Comparison of ENCODE assay signal across 11 cellular contexts in genomic region chr6:26232306-26232949, GRCh38.
DNase-seq lines count a peak whose midpoint lies in the region; ATAC-seq, FAIRE-seq and TF ChIP-seq lines count a peak whose summit lies in the region.
"Had no signal": no experiment of that assay in that cellular context is flagged by ENCODE, and none has a peak within 500 bp of the region (broad histone marks: within the 10 kb centered on the region; RNA-seq: fewer than 3 reads in every experiment).

No MANE protein-coding gene starts in this region.

- no peaks in the 10 kb centered on the region for H3K9me3 ChIP-seq in CD8-positive, alpha-beta T cell (ENCODE audit: low read length)
- H3K9me3 ChIP-seq in HUES6 (ENCODE audit: control insufficient read depth, insufficient read depth, low read depth, low read length) (no peaks in the 10 kb centered on the region), GM12878 (replicated peaks; ENCODE audit: control insufficient read depth, insufficient read depth, low read length) (no peaks in the 10 kb centered on the region)
- H3K9me3 ChIP-seq: adrenal gland had no signal

- no peak for DNase-seq in CD8-positive, alpha-beta T cell
- no peak for DNase-seq in GM12878 (ENCODE audit: low read depth, low spot score)
- DNase-seq in naive B cell: no peak
- DNase-seq in NCI-H1105 (lab: John Stamatoyannopoulos, UW): no peak
- DNase-seq in NCI-H1417 (lab: John Stamatoyannopoulos, UW): no peak
- DNase-seq in activated CD4-positive, alpha-beta T cell treated with anti-CD3 and anti-CD28 coated beads, Interleukin-2, amount 50 U/mL, for 4 hours: no peak
- DNase-seq: hypothalamus, NCI-H2081 had no signal

- H3K9me3 Mint-ChIP-seq in CD8-positive, alpha-beta T cell: no peaks in the 10 kb centered on the region
- H3K9me3 Mint-ChIP-seq in naive B cell: peaks cover 0 to 10% (median 2%) of the 10 kb centered on the region in 7 donors

- H3K4me2 ChIP-seq in GM12878 (ENCODE audit: control insufficient read depth, insufficient read depth): peak overlapping the region; percentile 89

- RAD21 ChIA-PET in GM12878 (lab: Charles Lee; ENCODE audit: unreplicated experiment): interaction anchor here (0.8 to 5.6 kb wide), 3 partner anchors 17 to 38 kb away, joined by 4 to 50 read pairs (median 13); a partner anchor contains a TSS

- TF ChIP-seq POLR2A in GM12878 (IDR thresholded peaks at IDR 0.05; ENCODE audit: low read depth, low read length): no peak

- no peaks in the 10 kb centered on the region for H3K27me3 ChIP-seq in CD8-positive, alpha-beta T cell (ENCODE audit: insufficient read depth, low read length)
- H3K27me3 ChIP-seq in HUES6 (ENCODE audit: control insufficient read depth, insufficient read depth, low read length) (no peaks in the 10 kb centered on the region), GM12878 (replicated peaks in 1 of 2; ENCODE audit: control insufficient read depth in 2 of 2, insufficient read depth in 2 of 2, low read length in 1 of 2) (no peaks in the 10 kb centered on the region)
- H3K27me3 ChIP-seq: adrenal gland had no signal

- no peaks in the 10 kb centered on the region for H3K27me3 Mint-ChIP-seq in CD8-positive, alpha-beta T cell (ENCODE audit: low read depth)
- H3K27me3 Mint-ChIP-seq in naive B cell: no peaks in the 10 kb centered on the region

- no TSS peak for BruUV-seq in GM12878 (replicated peaks; lab: Mats Ljungman, UMichigan)

- no peak for FAIRE-seq in GM12878 (lab: Jason Lieb, UNC)

- H3K4me1 ChIP-seq in CD8-positive, alpha-beta T cell (ENCODE audit: insufficient read depth, low read length): peaks cover 14% of the 10 kb centered on the region
- H3K4me1 ChIP-seq in HUES6 (ENCODE audit: control insufficient read depth, insufficient read depth, low read length): peaks cover 18% of the 10 kb centered on the region
- peaks cover 2% of the 10 kb centered on the region for H3K4me1 ChIP-seq in GM12878 (ENCODE audit: control insufficient read depth, insufficient read depth, low read length)

- peak overlapping the region; percentile 85 for H3K4me3 Mint-ChIP-seq in CD8-positive, alpha-beta T cell
- peak overlapping the region in 7 of 8 donors; percentile 91 to 100 (median 99) for H3K4me3 Mint-ChIP-seq in naive B cell

- ATAC-seq in CD8-positive, alpha-beta T cell: no peak
- no peak; the same call in 2 of the 3 replicates for ATAC-seq in GM12878
- no peak for ATAC-seq in naive B cell (ENCODE audit: low read depth in 2 of 2)
- no peak for ATAC-seq in GM21717 (IDR thresholded peaks at IDR 0.05; ENCODE audit: unreplicated experiment)

- intact Hi-C loops in CD8-positive, alpha-beta T cell (cut with DNase I, micrococcal nuclease): loop anchor here in 1 of 2 experiments (10.0 kb wide), 1 partner anchor 48 kb away; a partner anchor contains a TSS
- intact Hi-C loops in GM12878 (cut with micrococcal nuclease; ENCODE audit: unreplicated experiment): loop anchor here (10.0 kb wide), 1 partner anchor 1662 kb away; a partner anchor contains a TSS

- in situ Hi-C loops in GM12878 (cut with MboI): no loop called here

- POLR2A ChIA-PET in CD8-positive, alpha-beta T cell (lab: Charles Lee): interaction anchor here (0.9 to 7.2 kb wide), 17 partner anchors 8 to 1661 kb away, joined by 4 to 450 read pairs (median 63); a partner anchor contains a TSS
- POLR2A ChIA-PET in GM12878 (lab: Charles Lee): interaction anchor here (0.5 to 5.2 kb wide), 7 partner anchors 9 to 71 kb away, joined by 3 to 56 read pairs (median 6); a partner anchor contains a TSS

- peak overlapping the region; percentile 66 for H3K4me3 ChIP-seq in CD8-positive, alpha-beta T cell (ENCODE audit: low read depth, low read length)
- H3K4me3 ChIP-seq in HUES6 (ENCODE audit: low read depth, low read length) (peak overlapping the region; percentile 71), GM12878 (peak overlapping the region; percentile 83; the same call in 1 of the 2 replicates)

- peak overlapping the region; percentile 79 for H3K9ac ChIP-seq in HUES6 (ENCODE audit: low read length)
- peak overlapping the region; percentile 96; the same call in 1 of the 2 replicates for H3K9ac ChIP-seq in GM12878 (ENCODE audit: control insufficient read depth, insufficient read depth, low read length)

- no peak for TF ChIP-seq CTCF in CD8-positive, alpha-beta T cell (IDR thresholded peaks at IDR 0.05)
- no peak for TF ChIP-seq CTCF in GM12878 (IDR thresholded peaks at IDR 0.05 in 2 of 3, conservative IDR thresholded peaks at IDR 0.05 in 1 of 3; ENCODE audit: control insufficient read depth in 2 of 3, extremely low read depth in 1 of 3, insufficient read depth in 1 of 3, low read depth in 3 of 3, low read length in 3 of 3)

- peak overlapping the region; percentile 11 for H2AFZ ChIP-seq in GM12878 (ENCODE audit: control insufficient read depth, low read depth, low read length)

- H3K36me3 ChIP-seq in CD8-positive, alpha-beta T cell (ENCODE audit: insufficient read depth, low read length): no peaks in the 10 kb centered on the region
- H3K36me3 ChIP-seq in HUES6 (ENCODE audit: control insufficient read depth, insufficient read depth, low read length) (no peaks in the 10 kb centered on the region), GM12878 (ENCODE audit: control insufficient read depth in 2 of 2, insufficient read depth in 2 of 2, low read length in 1 of 2) (no peaks in the 10 kb centered on the region)
- H3K36me3 ChIP-seq: adrenal gland had no signal

- TF ChIP-seq EP300 in GM12878 (IDR thresholded peaks at IDR 0.05; ENCODE audit: borderline replicate concordance in 1 of 2, control insufficient read depth in 1 of 2, low read depth in 2 of 2, low read length in 2 of 2): no peak

- CTCF ChIA-PET in CD8-positive, alpha-beta T cell (lab: Charles Lee): interaction anchor here (0.9 to 1.3 kb wide), 2 partner anchors 28 to 49 kb away, joined by 3 read pairs; a partner anchor contains a TSS
- CTCF ChIA-PET in GM12878 (lab: Yijun Ruan, JAX): interaction anchor here (0.9 to 6.5 kb wide), 3 partner anchors 10 to 18 kb away, joined by 3 to 46 read pairs (median 4); a partner anchor contains a TSS

- peak overlapping the region; percentile 93 for H3K27ac Mint-ChIP-seq in CD8-positive, alpha-beta T cell
- peak overlapping the region; percentile 70 to 98 (median 91) for H3K27ac Mint-ChIP-seq in naive B cell

- WGBS in GM12878 (ENCODE audit: insufficient coverage, insufficient replicate concordance, low lambda C conversion rate, missing lambda C conversion rate): 26% methylated on average over 8 of the region's 8 CpGs

- peaks cover 5% of the 10 kb centered on the region for H3K36me3 Mint-ChIP-seq in CD8-positive, alpha-beta T cell
- no peaks in the 10 kb centered on the region for H3K36me3 Mint-ChIP-seq in naive B cell

- peak overlapping the region; percentile 92 for H3K27ac ChIP-seq in CD8-positive, alpha-beta T cell (ENCODE audit: low read depth, low read length)
- H3K27ac ChIP-seq in HUES6 (ENCODE audit: low read depth, low read length): peak overlapping the region; percentile 96
- peak overlapping the region; percentile 95 for H3K27ac ChIP-seq in GM12878 (ENCODE audit: control insufficient read depth, insufficient read depth)

- SMC1A ChIA-PET in GM12878 (lab: Charles Lee; ENCODE audit: uncharacterized antibody, unreplicated experiment): interaction anchor here (1.1 to 4.6 kb wide), 3 partner anchors 8 to 49 kb away, joined by 4 to 28 read pairs (median 18); a partner anchor contains a TSS

- no peaks in the 10 kb centered on the region for H4K20me1 ChIP-seq in GM12878 (ENCODE audit: control insufficient read depth, insufficient read depth)

- H3K79me2 ChIP-seq in GM12878 (ENCODE audit: control insufficient read depth, insufficient read depth, low read length): peaks cover 3% of the 10 kb centered on the region

- no peak for TF ChIP-seq RAD21 in GM12878 (IDR thresholded peaks at IDR 0.05; ENCODE audit: insufficient read depth, low read depth, low read length)

- H3K4me1 Mint-ChIP-seq in CD8-positive, alpha-beta T cell (ENCODE audit: low read depth): peaks cover 31% of the 10 kb centered on the region
- H3K4me1 Mint-ChIP-seq in naive B cell: peaks cover 9 to 25% (median 16%) of the 10 kb centered on the region in 3 donors

TF ChIP-seq in GM12878, 131 proteins besides CTCF, POLR2A, EP300 and RAD21 (continues in another document):
- TF ChIP-seq IKZF2 (IDR thresholded peaks at IDR 0.05): 0 out of 4 replicates have a peak, but pooled peaks have one; percentile 11 to 25
- TF ChIP-seq, protein P1, sequence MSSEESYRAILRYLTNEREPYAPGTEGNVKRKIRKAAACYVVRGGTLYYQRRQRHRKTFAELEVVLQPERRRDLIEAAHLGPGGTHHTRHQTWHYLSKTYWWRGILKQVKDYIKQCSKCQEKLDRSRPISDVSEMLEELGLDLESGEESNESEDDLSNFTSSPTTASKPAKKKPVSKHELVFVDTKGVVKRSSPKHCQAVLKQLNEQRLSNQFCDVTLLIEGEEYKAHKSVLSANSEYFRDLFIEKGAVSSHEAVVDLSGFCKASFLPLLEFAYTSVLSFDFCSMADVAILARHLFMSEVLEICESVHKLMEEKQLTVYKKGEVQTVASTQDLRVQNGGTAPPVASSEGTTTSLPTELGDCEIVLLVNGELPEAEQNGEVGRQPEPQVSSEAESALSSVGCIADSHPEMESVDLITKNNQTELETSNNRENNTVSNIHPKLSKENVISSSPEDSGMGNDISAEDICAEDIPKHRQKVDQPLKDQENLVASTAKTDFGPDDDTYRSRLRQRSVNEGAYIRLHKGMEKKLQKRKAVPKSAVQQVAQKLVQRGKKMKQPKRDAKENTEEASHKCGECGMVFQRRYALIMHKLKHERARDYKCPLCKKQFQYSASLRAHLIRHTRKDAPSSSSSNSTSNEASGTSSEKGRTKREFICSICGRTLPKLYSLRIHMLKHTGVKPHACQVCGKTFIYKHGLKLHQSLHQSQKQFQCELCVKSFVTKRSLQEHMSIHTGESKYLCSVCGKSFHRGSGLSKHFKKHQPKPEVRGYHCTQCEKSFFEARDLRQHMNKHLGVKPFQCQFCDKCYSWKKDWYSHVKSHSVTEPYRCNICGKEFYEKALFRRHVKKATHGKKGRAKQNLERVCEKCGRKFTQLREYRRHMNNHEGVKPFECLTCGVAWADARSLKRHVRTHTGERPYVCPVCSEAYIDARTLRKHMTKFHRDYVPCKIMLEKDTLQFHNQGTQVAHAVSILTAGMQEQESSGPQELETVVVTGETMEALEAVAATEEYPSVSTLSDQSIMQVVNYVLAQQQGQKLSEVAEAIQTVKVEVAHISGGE (CRISPR knock-in tag; IDR thresholded peaks at IDR 0.05): 0 out of 2 replicates have a peak, but pooled peaks have one; percentile 14
- peak; percentile 32 for TF ChIP-seq SMAD1 (IDR thresholded peaks at IDR 0.05; ENCODE audit: low read depth, partially characterized antibody)
- peak; percentile 17; the same call in 1 of the 2 replicates for TF ChIP-seq PKNOX1 (IDR thresholded peaks at IDR 0.05)
